8 cellular contexts compared by ENCODE assay signal in genomic region chr6:159169557-159170332, GRCh38. TPM values are rescaled to one million over a fixed set of nuclear protein-coding genes. Genes with fewer than 3 reads are reported as not detected.
DNase-seq lines count a peak whose midpoint lies in the region; ATAC-seq and TF ChIP-seq lines count a peak whose summit lies in the region.

No MANE protein-coding gene starts in this region.

- H3K36me3 ChIP-seq in psoas muscle (ENCODE audit: insufficient read depth in 1 of 2, low read depth in 1 of 2) = no peaks in the 10 kb centered on the region

- H3K9me3 ChIP-seq in psoas muscle = no peaks in the 10 kb centered on the region

- intact Hi-C loops in psoas muscle (cut with DNase I) = loop anchor here (5.0 to 10.0 kb wide), 2 partner anchors 485 to 488 kb away; no protein-coding TSS in a partner anchor

- no peak overlapping the region for H3K27ac ChIP-seq in psoas muscle

- TF ChIP-seq CTCF in foreskin fibroblast (IDR thresholded peaks at IDR 0.05; ENCODE audit: low read depth, low read length) (no peak), psoas muscle (IDR thresholded peaks at IDR 0.05) (no peak)

- WGBS in psoas muscle, 3 donors = 0 to 1% (median 1%) methylated on average over 52 to 87 of the region's 87 CpGs

- ATAC-seq in HG02642 (IDR thresholded peaks at IDR 0.05; ENCODE audit: poor library complexity, unreplicated experiment) (peak; percentile 26), psoas muscle (peak in 3 of 4 donors; percentile 38 to 48 (median 38)), HG03571 (IDR thresholded peaks at IDR 0.05; ENCODE audit: unreplicated experiment) (no peak), HG03521 (IDR thresholded peaks at IDR 0.05; ENCODE audit: unreplicated experiment) (no peak)

- H3K27me3 ChIP-seq in psoas muscle (ENCODE audit: insufficient read depth in 3 of 3, low read length in 2 of 3) = peaks cover 6 to 63% (median 19%) of the 10 kb centered on the region in 3 donors

- H3K4me1 ChIP-seq in psoas muscle = no peaks in the 10 kb centered on the region

- DNase-seq in DMS79 treated with DMSO at 0.1 percent for 48 hours (lab: John Stamatoyannopoulos, UW) (peak; percentile 28), foreskin fibroblast (peak; percentile 40 to 70), psoas muscle (peak in 1 of 2 donors; percentile 24), HT-29 (ENCODE audit: low spot score) (no peak)
- DNase-seq in activated CD4-positive, alpha-beta T cell treated with anti-CD3 and anti-CD28 coated beads, Interleukin-2, amount 50 U/mL, for 48 hours = peak; percentile 41 to 47

- H3K4me3 ChIP-seq in foreskin fibroblast (ENCODE audit: low read depth in 1 of 2, low read length in 2 of 2) (peak overlapping the region; percentile 37 to 50), psoas muscle (peak overlapping the region; percentile 52)

RNA-seq across cellular contexts. Expression of gene FNDC1, which starts 0.5 kb away (rescaled TPM):
- under 1 TPM; 0.07 to 0.99 (median 0.65) TPM for total RNA-seq in psoas muscle
- polyA plus RNA-seq in psoas muscle = under 1 TPM; 0.06 to 0.29 (median 0.14) TPM
- total RNA-seq in HT-29 (2014; rRNA removed; shearing (Covaris generic)) = not detected in 2 replicates

Comparison
In these comparisons a context has a peak if more than half of its experiments do, and no peak if none do; other contexts are left out.
1. ATAC-seq: peak in HG02642 (single experiment) and psoas muscle (3 of 4); none in HG03571 (single experiment) and HG03521 (single experiment).